Comparison of ENCODE assay signal across 33 cellular contexts in genomic region chr17:79714746-79715145, GRCh38. TPM values are rescaled to one million over a fixed set of nuclear protein-coding genes. Genes with fewer than 3 reads are reported as not detected.
"Had no signal": no experiment of that assay in that cellular context is flagged by ENCODE, and none has a peak within 500 bp of the region (broad histone marks: within the 10 kb centered on the region; RNA-seq: fewer than 3 reads in every experiment).

No MANE protein-coding gene starts in this region.

- H3K27ac ChIP-seq: heart right ventricle, left lung, pancreas, prostate gland, sigmoid colon had no signal

- DNase-seq: heart right ventricle; hippocampal formation; kidney glomerular epithelial cell; left cardiac atrium; left lung; mesendoderm; midbrain; naive thymus-derived CD4-positive, alpha-beta T cell; nucleus accumbens; posterior cingulate gyrus; retina; sigmoid colon; stimulated activated CD4-positive, alpha-beta T cell treated with anti-CD3 and anti-CD28 coated beads, Interleukin-1b, Interleukin-23, amount 100 ng/mL, for 48 hours; stimulated activated CD4-positive, alpha-beta T cell treated with anti-CD3 and anti-CD28 coated beads, Interleukin-2, amount 100 ng/mL, for 48 hours; stimulated activated CD4-positive, alpha-beta T cell treated with anti-CD3 and anti-CD28 coated beads, Interleukin-4, amount 100 ng/mL, for 4 hours; stimulated activated CD8-positive, alpha-beta memory T cell treated with anti-CD3 and anti-CD28 coated beads, Interleukin-4, amount 100 ng/mL, for 48 hours; stimulated activated naive CD4-positive, alpha-beta T cell treated with Interleukin-2 at 50 U/mL for 16 hours; stimulated activated naive CD8-positive, alpha-beta T cell treated with anti-CD3 and anti-CD28 coated beads, Interleukin-15, amount 100 ng/mL, for 72 hours; substantia nigra had no signal

- H3K4me3 ChIP-seq: heart right ventricle, left lung, lung, mucosa of descending colon, pancreas, prostate gland, sigmoid colon, tibial nerve had no signal

- H3K9me3 ChIP-seq: heart right ventricle, left lung, mucosa of descending colon, pancreas, prostate gland, sigmoid colon, tibial nerve had no signal

- H3K36me3 ChIP-seq: heart right ventricle, left lung, pancreas, prostate gland, sigmoid colon, tibial nerve had no signal

- H3K4me1 ChIP-seq: heart right ventricle, left lung, pancreas, prostate gland, sigmoid colon, tibial nerve had no signal

- H3K27me3 ChIP-seq: pancreas had no signal

- ATAC-seq: heart right ventricle; left cardiac atrium; left lung; naive thymus-derived CD4-positive, alpha-beta T cell; stimulated activated memory B cell treated with anti-CD40 and anti-IgM and Interleukin-4, amounts not matched to agents 10 μg/mL and 1 μg/mL and 100 μg/mL, for 72 hours; stimulated activated naive CD8-positive, alpha-beta T cell treated with anti-CD3 and anti-CD28 coated beads, Interleukin-15, amount 100 ng/mL, for 72 hours had no signal

RNA-seq across cellular contexts. Expression of gene ENPP7, which starts 16.0 kb away (rescaled TPM):
- total RNA-seq: heart right ventricle; left cardiac atrium; lower leg skin; mucosa of descending colon; myocyte; naive thymus-derived CD4-positive, alpha-beta T cell; osteoblast; prostate gland; right cardiac atrium; sigmoid colon; temporal lobe; tibial nerve; urinary bladder had no signal
- polyA plus RNA-seq: heart right ventricle, keratinocyte, lung, neural cell, right cardiac atrium, sigmoid colon, urinary bladder had no signal
